In genomic region chr9:95206143-95206542, GRCh38 we compare ENCODE assay signal across 1 cellular context.
TF ChIP-seq lines count a peak whose summit lies in the region.

No MANE protein-coding gene starts in this region.

TF ChIP-seq in HEK293T, 16 proteins besides CTCF, POLR2A, EP300 and RAD21 (continued from another document):
- TF ChIP-seq, protein P1, sequence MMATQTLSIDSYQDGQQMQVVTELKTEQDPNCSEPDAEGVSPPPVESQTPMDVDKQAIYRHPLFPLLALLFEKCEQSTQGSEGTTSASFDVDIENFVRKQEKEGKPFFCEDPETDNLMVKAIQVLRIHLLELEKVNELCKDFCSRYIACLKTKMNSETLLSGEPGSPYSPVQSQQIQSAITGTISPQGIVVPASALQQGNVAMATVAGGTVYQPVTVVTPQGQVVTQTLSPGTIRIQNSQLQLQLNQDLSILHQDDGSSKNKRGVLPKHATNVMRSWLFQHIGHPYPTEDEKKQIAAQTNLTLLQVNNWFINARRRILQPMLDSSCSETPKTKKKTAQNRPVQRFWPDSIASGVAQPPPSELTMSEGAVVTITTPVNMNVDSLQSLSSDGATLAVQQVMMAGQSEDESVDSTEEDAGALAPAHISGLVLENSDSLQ (IDR thresholded peaks at IDR 0.05): no peak
- TF ChIP-seq FOXM1 (IDR thresholded peaks at IDR 0.05; ENCODE audit: borderline replicate concordance): no peak
- TF ChIP-seq CTBP1 (IDR thresholded peaks at IDR 0.05; ENCODE audit: borderline replicate concordance): no peak
- TF ChIP-seq TARDBP (IDR thresholded peaks at IDR 0.05): no peak
- TF ChIP-seq ARNT (IDR thresholded peaks at IDR 0.05): no peak
- TF ChIP-seq SP1 (IDR thresholded peaks at IDR 0.05): no peak
- TF ChIP-seq LEF1 (IDR thresholded peaks at IDR 0.05; ENCODE audit: borderline replicate concordance): no peak
- TF ChIP-seq ZNF384 (IDR thresholded peaks at IDR 0.05): no peak
- TF ChIP-seq ELF4 (IDR thresholded peaks at IDR 0.05): no peak
- no peak for TF ChIP-seq L3MBTL2 (conservative IDR thresholded peaks at IDR 0.05)
- TF ChIP-seq NFRKB (IDR thresholded peaks at IDR 0.05): no peak
